Comparison of ENCODE assay signal across 6 cellular contexts in the genomic region with DNA sequence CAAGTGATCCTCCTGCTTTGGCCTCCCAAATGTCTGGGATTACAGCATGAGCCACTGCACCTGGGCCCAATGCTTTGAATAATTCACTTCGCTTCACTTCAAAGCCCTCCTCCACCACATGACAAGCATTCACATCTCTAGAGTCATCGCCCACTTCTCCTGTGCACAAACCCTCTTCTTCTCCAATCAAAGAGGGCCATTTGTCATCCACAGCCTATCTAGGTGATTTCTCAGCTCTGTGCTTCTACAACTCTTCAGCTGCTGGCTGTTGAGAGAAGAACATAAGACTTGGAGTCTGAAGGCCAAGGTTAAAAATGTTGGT.
"Had no signal": no experiment of that assay in that cellular context is flagged by ENCODE, and none has a peak within 500 bp of the region (broad histone marks: within the 10 kb centered on the region; RNA-seq: fewer than 3 reads in every experiment).

No MANE protein-coding gene starts in this region.

- H3K4me2 ChIP-seq: GM23338 had no signal

- H3K4me3 Mint-ChIP-seq: GM23338, HFFc6 had no signal

- H3K9me3 Mint-ChIP-seq: GM23338, HFFc6 had no signal

- FAIRE-seq: H54 had no signal

- H3K27ac ChIP-seq: HL-60 had no signal

- H3K27ac Mint-ChIP-seq: GM23338, HFFc6 had no signal

- H3K36me3 ChIP-seq: HAP-1 had no signal

- H3K4me1 ChIP-seq: HAP-1 had no signal

- H3K4me3 ChIP-seq: GM23338, HAP-1 had no signal

- H2AFZ ChIP-seq: GM23338 had no signal

- H3K4me1 Mint-ChIP-seq: GM23338 had no signal

- ATAC-seq: HCT116 had no signal

- H3K9me3 ChIP-seq: HAP-1 had no signal
